1 cellular context compared by ENCODE assay signal in the genomic region with DNA sequence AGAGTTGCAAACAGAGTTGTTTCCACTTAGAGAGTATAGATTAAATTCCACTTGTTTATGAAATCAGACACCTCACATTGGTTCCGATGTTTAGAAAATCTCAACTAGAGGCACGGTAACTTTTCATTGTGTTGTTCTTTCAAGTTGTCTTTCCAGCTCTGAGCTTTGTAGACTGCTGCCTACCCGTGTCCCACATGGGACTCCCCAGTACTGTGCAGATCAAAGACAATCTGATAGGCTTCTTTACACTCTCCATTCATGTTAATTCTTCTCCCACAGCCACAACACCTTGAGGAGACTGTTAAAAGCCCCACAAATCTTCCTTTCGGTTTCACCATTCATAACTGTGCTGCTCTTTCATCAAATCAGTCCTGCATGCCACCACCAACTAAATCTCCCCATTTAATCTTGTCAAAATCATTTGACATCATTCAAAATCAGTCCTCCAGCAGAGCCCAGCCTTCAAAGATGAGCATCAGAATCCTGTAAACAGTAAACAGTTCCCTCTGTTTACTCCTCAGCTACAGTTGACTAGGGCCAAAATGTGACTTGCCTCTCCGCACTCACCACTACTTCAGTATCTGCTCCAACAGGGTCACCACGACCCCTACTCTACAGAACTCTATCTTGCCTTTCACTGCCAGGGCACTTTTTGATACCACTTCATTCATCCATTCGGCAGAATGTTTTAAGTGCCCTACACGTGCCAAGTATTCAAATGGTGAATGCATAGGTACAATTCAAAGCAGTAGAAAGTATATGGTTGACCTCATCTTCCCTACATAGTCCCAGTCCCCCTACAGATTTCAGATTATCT.
TF ChIP-seq lines count a peak whose summit lies in the region.

No MANE protein-coding gene starts in this region.

TF ChIP-seq in GM12878, 131 proteins besides CTCF, POLR2A, EP300 and RAD21 (continued from another document and continues in another):
- TF ChIP-seq, protein P1, sequence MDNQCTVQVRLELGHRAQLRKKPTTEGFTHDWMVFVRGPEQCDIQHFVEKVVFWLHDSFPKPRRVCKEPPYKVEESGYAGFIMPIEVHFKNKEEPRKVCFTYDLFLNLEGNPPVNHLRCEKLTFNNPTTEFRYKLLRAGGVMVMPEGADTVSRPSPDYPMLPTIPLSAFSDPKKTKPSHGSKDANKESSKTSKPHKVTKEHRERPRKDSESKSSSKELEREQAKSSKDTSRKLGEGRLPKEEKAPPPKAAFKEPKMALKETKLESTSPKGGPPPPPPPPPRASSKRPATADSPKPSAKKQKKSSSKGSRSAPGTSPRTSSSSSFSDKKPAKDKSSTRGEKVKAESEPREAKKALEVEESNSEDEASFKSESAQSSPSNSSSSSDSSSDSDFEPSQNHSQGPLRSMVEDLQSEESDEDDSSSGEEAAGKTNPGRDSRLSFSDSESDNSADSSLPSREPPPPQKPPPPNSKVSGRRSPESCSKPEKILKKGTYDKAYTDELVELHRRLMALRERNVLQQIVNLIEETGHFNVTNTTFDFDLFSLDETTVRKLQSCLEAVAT (IDR thresholded peaks at IDR 0.05), result peak; percentile 51; the same call in 1 of the 2 replicates
- TF ChIP-seq BHLHE40 (IDR thresholded peaks at IDR 0.05; ENCODE audit: borderline replicate concordance in 1 of 2, low read depth in 2 of 2, low read length in 1 of 2), result peak in 1 of 2 experiments; percentile 33; a peak in 1 of 4 replicates
- TF ChIP-seq, protein P2, sequence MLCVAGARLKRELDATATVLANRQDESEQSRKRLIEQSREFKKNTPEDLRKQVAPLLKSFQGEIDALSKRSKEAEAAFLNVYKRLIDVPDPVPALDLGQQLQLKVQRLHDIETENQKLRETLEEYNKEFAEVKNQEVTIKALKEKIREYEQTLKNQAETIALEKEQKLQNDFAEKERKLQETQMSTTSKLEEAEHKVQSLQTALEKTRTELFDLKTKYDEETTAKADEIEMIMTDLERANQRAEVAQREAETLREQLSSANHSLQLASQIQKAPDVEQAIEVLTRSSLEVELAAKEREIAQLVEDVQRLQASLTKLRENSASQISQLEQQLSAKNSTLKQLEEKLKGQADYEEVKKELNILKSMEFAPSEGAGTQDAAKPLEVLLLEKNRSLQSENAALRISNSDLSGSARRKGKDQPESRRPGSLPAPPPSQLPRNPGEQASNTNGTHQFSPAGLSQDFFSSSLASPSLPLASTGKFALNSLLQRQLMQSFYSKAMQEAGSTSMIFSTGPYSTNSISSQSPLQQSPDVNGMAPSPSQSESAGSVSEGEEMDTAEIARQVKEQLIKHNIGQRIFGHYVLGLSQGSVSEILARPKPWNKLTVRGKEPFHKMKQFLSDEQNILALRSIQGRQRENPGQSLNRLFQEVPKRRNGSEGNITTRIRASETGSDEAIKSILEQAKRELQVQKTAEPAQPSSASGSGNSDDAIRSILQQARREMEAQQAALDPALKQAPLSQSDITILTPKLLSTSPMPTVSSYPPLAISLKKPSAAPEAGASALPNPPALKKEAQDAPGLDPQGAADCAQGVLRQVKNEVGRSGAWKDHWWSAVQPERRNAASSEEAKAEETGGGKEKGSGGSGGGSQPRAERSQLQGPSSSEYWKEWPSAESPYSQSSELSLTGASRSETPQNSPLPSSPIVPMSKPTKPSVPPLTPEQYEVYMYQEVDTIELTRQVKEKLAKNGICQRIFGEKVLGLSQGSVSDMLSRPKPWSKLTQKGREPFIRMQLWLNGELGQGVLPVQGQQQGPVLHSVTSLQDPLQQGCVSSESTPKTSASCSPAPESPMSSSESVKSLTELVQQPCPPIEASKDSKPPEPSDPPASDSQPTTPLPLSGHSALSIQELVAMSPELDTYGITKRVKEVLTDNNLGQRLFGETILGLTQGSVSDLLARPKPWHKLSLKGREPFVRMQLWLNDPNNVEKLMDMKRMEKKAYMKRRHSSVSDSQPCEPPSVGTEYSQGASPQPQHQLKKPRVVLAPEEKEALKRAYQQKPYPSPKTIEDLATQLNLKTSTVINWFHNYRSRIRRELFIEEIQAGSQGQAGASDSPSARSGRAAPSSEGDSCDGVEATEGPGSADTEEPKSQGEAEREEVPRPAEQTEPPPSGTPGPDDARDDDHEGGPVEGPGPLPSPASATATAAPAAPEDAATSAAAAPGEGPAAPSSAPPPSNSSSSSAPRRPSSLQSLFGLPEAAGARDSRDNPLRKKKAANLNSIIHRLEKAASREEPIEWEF (IDR thresholded peaks at IDR 0.05; ENCODE audit: insufficient replicate concordance, low read depth, low read length), result no peak
- TF ChIP-seq SMAD5 (IDR thresholded peaks at IDR 0.05; ENCODE audit: low read depth), result no peak
- no peak for TF ChIP-seq MTA3 (IDR thresholded peaks at IDR 0.05; ENCODE audit: borderline replicate concordance, low read length)
- no peak for TF ChIP-seq MYB (IDR thresholded peaks at IDR 0.05; ENCODE audit: borderline replicate concordance, low read depth, low read length)
- TF ChIP-seq IKZF2 (IDR thresholded peaks at IDR 0.05), result peak in 1 of 2 experiments; percentile 15; a peak in 2 of 4 replicates
- no peak for TF ChIP-seq IRF4 (IDR thresholded peaks at IDR 0.05; ENCODE audit: low read depth, low read length)
- TF ChIP-seq, protein P3, sequence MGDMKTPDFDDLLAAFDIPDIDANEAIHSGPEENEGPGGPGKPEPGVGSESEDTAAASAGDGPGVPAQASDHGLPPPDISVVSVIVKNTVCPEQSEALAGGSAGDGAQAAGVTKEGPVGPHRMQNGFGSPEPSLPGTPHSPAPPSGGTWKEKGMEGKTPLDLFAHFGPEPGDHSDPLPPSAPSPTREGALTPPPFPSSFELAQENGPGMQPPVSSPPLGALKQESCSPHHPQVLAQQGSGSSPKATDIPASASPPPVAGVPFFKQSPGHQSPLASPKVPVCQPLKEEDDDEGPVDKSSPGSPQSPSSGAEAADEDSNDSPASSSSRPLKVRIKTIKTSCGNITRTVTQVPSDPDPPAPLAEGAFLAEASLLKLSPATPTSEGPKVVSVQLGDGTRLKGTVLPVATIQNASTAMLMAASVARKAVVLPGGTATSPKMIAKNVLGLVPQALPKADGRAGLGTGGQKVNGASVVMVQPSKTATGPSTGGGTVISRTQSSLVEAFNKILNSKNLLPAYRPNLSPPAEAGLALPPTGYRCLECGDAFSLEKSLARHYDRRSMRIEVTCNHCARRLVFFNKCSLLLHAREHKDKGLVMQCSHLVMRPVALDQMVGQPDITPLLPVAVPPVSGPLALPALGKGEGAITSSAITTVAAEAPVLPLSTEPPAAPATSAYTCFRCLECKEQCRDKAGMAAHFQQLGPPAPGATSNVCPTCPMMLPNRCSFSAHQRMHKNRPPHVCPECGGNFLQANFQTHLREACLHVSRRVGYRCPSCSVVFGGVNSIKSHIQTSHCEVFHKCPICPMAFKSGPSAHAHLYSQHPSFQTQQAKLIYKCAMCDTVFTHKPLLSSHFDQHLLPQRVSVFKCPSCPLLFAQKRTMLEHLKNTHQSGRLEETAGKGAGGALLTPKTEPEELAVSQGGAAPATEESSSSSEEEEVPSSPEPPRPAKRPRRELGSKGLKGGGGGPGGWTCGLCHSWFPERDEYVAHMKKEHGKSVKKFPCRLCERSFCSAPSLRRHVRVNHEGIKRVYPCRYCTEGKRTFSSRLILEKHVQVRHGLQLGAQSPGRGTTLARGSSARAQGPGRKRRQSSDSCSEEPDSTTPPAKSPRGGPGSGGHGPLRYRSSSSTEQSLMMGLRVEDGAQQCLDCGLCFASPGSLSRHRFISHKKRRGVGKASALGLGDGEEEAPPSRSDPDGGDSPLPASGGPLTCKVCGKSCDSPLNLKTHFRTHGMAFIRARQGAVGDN (IDR thresholded peaks at IDR 0.05), result no peak
- TF ChIP-seq, protein P4, sequence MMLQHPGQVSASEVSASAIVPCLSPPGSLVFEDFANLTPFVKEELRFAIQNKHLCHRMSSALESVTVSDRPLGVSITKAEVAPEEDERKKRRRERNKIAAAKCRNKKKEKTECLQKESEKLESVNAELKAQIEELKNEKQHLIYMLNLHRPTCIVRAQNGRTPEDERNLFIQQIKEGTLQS (IDR thresholded peaks at IDR 0.05; ENCODE audit: borderline replicate concordance, extremely low read depth, low read depth, low read length), result no peak
- no peak for TF ChIP-seq SUPT20H (IDR thresholded peaks at IDR 0.05; ENCODE audit: borderline replicate concordance, control insufficient read depth, low read depth, low read length)
- no peak for TF ChIP-seq EED (IDR thresholded peaks at IDR 0.05; ENCODE audit: low read depth)
- no peak for TF ChIP-seq PML (IDR thresholded peaks at IDR 0.05; ENCODE audit: low read length)
- no peak for TF ChIP-seq RAD51 (IDR thresholded peaks at IDR 0.05)
- peak; percentile 54; the same call in 1 of the 2 replicates for TF ChIP-seq TCF7 (IDR thresholded peaks at IDR 0.05; ENCODE audit: borderline replicate concordance)
- TF ChIP-seq CREM (IDR thresholded peaks at IDR 0.05; ENCODE audit: low read depth), result no peak
- TF ChIP-seq, protein P5, sequence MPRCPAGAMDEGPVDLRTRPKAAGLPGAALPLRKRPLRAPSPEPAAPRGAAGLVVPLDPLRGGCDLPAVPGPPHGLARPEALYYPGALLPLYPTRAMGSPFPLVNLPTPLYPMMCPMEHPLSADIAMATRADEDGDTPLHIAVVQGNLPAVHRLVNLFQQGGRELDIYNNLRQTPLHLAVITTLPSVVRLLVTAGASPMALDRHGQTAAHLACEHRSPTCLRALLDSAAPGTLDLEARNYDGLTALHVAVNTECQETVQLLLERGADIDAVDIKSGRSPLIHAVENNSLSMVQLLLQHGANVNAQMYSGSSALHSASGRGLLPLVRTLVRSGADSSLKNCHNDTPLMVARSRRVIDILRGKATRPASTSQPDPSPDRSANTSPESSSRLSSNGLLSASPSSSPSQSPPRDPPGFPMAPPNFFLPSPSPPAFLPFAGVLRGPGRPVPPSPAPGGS (IDR thresholded peaks at IDR 0.05; ENCODE audit: borderline replicate concordance, insufficient read depth, low read depth, low read length, poor library complexity, severe bottlenecking), result no peak
- no peak for TF ChIP-seq KDM1A (IDR thresholded peaks at IDR 0.05; ENCODE audit: borderline replicate concordance)
- no peak for TF ChIP-seq ZNF622 (IDR thresholded peaks at IDR 0.05)
- TF ChIP-seq, protein P6, sequence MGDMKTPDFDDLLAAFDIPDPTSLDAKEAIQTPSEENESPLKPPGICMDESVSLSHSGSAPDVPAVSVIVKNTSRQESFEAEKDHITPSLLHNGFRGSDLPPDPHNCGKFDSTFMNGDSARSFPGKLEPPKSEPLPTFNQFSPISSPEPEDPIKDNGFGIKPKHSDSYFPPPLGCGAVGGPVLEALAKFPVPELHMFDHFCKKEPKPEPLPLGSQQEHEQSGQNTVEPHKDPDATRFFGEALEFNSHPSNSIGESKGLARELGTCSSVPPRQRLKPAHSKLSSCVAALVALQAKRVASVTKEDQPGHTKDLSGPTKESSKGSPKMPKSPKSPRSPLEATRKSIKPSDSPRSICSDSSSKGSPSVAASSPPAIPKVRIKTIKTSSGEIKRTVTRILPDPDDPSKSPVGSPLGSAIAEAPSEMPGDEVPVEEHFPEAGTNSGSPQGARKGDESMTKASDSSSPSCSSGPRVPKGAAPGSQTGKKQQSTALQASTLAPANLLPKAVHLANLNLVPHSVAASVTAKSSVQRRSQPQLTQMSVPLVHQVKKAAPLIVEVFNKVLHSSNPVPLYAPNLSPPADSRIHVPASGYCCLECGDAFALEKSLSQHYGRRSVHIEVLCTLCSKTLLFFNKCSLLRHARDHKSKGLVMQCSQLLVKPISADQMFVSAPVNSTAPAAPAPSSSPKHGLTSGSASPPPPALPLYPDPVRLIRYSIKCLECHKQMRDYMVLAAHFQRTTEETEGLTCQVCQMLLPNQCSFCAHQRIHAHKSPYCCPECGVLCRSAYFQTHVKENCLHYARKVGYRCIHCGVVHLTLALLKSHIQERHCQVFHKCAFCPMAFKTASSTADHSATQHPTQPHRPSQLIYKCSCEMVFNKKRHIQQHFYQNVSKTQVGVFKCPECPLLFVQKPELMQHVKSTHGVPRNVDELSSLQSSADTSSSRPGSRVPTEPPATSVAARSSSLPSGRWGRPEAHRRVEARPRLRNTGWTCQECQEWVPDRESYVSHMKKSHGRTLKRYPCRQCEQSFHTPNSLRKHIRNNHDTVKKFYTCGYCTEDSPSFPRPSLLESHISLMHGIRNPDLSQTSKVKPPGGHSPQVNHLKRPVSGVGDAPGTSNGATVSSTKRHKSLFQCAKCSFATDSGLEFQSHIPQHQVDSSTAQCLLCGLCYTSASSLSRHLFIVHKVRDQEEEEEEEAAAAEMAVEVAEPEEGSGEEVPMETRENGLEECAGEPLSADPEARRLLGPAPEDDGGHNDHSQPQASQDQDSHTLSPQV (IDR thresholded peaks at IDR 0.05), result no peak
- TF ChIP-seq, protein P7, sequence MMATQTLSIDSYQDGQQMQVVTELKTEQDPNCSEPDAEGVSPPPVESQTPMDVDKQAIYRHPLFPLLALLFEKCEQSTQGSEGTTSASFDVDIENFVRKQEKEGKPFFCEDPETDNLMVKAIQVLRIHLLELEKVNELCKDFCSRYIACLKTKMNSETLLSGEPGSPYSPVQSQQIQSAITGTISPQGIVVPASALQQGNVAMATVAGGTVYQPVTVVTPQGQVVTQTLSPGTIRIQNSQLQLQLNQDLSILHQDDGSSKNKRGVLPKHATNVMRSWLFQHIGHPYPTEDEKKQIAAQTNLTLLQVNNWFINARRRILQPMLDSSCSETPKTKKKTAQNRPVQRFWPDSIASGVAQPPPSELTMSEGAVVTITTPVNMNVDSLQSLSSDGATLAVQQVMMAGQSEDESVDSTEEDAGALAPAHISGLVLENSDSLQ (IDR thresholded peaks at IDR 0.05), result 0 out of 2 replicates have a peak, but pooled peaks have one; percentile 24
- TF ChIP-seq NFIC (IDR thresholded peaks at IDR 0.05; ENCODE audit: low read depth, low read length), result no peak
- peak; percentile 55 for TF ChIP-seq RUNX3 (IDR thresholded peaks at IDR 0.05; ENCODE audit: low read length)
- TF ChIP-seq HDGF (IDR thresholded peaks at IDR 0.05), result no peak
- TF ChIP-seq TCF12 (IDR thresholded peaks at IDR 0.05; ENCODE audit: low read depth, low read length), result no peak
- TF ChIP-seq, protein P8, sequence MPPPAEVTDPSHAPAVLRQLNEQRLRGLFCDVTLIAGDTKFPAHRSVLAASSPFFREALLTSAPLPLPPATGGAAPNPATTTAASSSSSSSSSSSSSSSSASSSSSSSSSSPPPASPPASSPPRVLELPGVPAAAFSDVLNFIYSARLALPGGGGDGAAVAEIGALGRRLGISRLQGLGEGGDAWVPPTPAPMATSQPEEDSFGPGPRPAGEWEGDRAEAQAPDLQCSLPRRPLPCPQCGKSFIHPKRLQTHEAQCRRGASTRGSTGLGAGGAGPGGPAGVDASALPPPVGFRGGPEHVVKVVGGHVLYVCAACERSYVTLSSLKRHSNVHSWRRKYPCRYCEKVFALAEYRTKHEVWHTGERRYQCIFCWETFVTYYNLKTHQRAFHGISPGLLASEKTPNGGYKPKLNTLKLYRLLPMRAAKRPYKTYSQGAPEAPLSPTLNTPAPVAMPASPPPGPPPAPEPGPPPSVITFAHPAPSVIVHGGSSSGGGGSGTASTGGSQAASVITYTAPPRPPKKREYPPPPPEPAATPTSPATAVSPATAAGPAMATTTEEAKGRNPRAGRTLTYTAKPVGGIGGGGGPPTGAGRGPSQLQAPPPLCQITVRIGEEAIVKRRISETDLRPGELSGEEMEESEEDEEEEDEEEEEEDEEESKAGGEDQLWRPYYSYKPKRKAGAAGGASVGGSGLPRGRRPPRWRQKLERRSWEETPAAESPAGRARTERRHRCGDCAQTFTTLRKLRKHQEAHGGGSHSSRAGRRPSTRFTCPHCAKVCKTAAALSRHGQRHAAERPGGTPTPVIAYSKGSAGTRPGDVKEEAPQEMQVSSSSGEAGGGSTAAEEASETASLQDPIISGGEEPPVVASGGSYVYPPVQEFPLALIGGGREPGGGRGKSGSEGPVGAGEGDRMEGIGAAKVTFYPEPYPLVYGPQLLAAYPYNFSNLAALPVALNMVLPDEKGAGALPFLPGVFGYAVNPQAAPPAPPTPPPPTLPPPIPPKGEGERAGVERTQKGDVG (CRISPR knock-in tag; IDR thresholded peaks at IDR 0.05), result no peak
- TF ChIP-seq SREBF2 (IDR thresholded peaks at IDR 0.05; ENCODE audit: low read length), result no peak
- TF ChIP-seq GATAD2B (conservative IDR thresholded peaks at IDR 0.05; ENCODE audit: low read depth), result no peak
